Comparison of ENCODE assay signal across 14 cellular contexts in the genomic region with DNA sequence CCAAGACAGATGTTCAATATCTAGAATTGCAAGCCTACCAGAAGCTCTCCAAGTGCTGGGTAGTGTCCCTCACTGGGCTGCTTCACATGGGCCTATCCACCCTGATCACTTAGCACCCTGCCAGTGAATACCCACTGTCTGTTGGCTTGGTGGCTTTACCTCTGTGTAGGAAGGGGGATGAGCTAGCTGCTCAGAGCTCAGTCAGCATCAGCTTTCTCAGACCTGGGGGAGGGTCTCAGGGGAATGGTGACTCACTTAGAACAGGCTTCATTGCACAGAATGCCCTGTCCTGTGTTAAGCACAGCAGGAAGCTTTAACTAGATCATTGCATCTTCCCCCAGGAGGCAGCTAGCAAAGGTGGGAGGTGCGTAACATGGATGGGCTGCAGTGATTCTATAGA.
DNase-seq lines count a peak whose midpoint lies in the region; ATAC-seq and TF ChIP-seq lines count a peak whose summit lies in the region.
"Had no signal": no experiment of that assay in that cellular context is flagged by ENCODE, and none has a peak within 500 bp of the region (broad histone marks: within the 10 kb centered on the region; RNA-seq: fewer than 3 reads in every experiment).

No MANE protein-coding gene starts in this region.

- H3K36me3 ChIP-seq in HUES6 (ENCODE audit: control insufficient read depth, insufficient read depth, low read length): no peaks in the 10 kb centered on the region
- H3K36me3 ChIP-seq: spleen had no signal

- DNase-seq in natural killer cell treated with Interleukin-12 subunit alpha and Interleukin-12 subunit beta and Interleukin-15 and Interleukin-18, amount 100 ng/mL, for 72 hours (ENCODE audit: low spot score): no peak
- DNase-seq in natural killer cell: no peak
- peak; percentile 89 for DNase-seq in fibroblast of mammary gland (ENCODE audit: low read depth)
- DNase-seq in stimulated activated naive B cell treated with anti-CD40 and anti-IgM and Interleukin-4, amounts not matched to agents 10 μg/mL and 1 μg/mL and 100 μg/mL, for 72 hours: peak; percentile 56
- DNase-seq in activated naive CD4-positive, alpha-beta T cell treated with anti-CD3 and anti-CD28 coated beads for 36 hours: no peak
- DNase-seq in NK-92 treated with Interleukin-12 subunit alpha and Interleukin-12 subunit beta, amount 100 ng/mL, for 24 hours (lab: John Stamatoyannopoulos, UW): no peak
- no peak for DNase-seq in T-helper 1 cell
- DNase-seq: DMS79 treated with DMSO at 0.1 percent for 48 hours; HCEC 1CT; NCI-H187; spleen; stimulated activated CD8-positive, alpha-beta memory T cell treated with anti-CD3 and anti-CD28 coated beads, Interleukin-4, amount 100 ng/mL, for 48 hours had no signal

- H3K9me3 Mint-ChIP-seq in natural killer cell treated with Interleukin-12 subunit alpha and Interleukin-12 subunit beta and Interleukin-15 and Interleukin-18, amount 100 ng/mL, for 72 hours: no peaks in the 10 kb centered on the region
- H3K9me3 Mint-ChIP-seq in natural killer cell: no peaks in the 10 kb centered on the region
- no peaks in the 10 kb centered on the region for H3K9me3 Mint-ChIP-seq in stimulated activated naive B cell treated with anti-CD40 and anti-IgM and Interleukin-4, amounts not matched to agents 10 μg/mL and 1 μg/mL and 100 μg/mL, for 72 hours
- no peaks in the 10 kb centered on the region for H3K9me3 Mint-ChIP-seq in activated naive CD4-positive, alpha-beta T cell treated with anti-CD3 and anti-CD28 coated beads for 36 hours
- H3K9me3 Mint-ChIP-seq: T-helper 1 cell treated with Interleukin-12 subunit alpha and Interleukin-12 subunit beta and Interleukin-4 antibody, amounts not matched to agents 30 μg/mL and 1 μg/mL, for 36 hours had no signal

- CTCF ChIA-PET in activated naive CD4-positive, alpha-beta T cell treated with anti-CD3 and anti-CD28 coated beads for 36 hours (lab: Charles Lee): interaction anchor here (2.0 kb wide), 1 partner anchor 8 kb away, joined by 7 read pairs; no protein-coding TSS in a partner anchor

- no peaks in the 10 kb centered on the region for H3K27me3 ChIP-seq in HUES6 (ENCODE audit: control insufficient read depth, insufficient read depth, low read length)
- H3K27me3 ChIP-seq: spleen had no signal

- peak overlapping the region; percentile 5; the same call in 1 of the 2 replicates for H3K27ac ChIP-seq in HUES6 (ENCODE audit: low read depth, low read length)
- H3K27ac ChIP-seq: spleen had no signal

- H3K9ac ChIP-seq in HUES6 (ENCODE audit: low read length): no peak overlapping the region

- peaks cover 0 to 2% of the 10 kb centered on the region in 2 donors for H3K27me3 Mint-ChIP-seq in natural killer cell treated with Interleukin-12 subunit alpha and Interleukin-12 subunit beta and Interleukin-15 and Interleukin-18, amount 100 ng/mL, for 72 hours
- H3K27me3 Mint-ChIP-seq in natural killer cell (ENCODE audit: low read depth in 2 of 2): no peaks in the 10 kb centered on the region
- peaks cover 3 to 6% of the 10 kb centered on the region in 2 donors for H3K27me3 Mint-ChIP-seq in stimulated activated naive B cell treated with anti-CD40 and anti-IgM and Interleukin-4, amounts not matched to agents 10 μg/mL and 1 μg/mL and 100 μg/mL, for 72 hours
- H3K27me3 Mint-ChIP-seq in activated naive CD4-positive, alpha-beta T cell treated with anti-CD3 and anti-CD28 coated beads for 36 hours (ENCODE audit: low read depth): no peaks in the 10 kb centered on the region

- H3K4me1 ChIP-seq in HUES6 (ENCODE audit: control insufficient read depth, insufficient read depth, low read length): peaks cover 43% of the 10 kb centered on the region
- H3K4me1 ChIP-seq: spleen had no signal

- TF ChIP-seq CTCF in natural killer cell (IDR thresholded peaks at IDR 0.05) (no peak), fibroblast of mammary gland (conservative IDR thresholded peaks at IDR 0.05; ENCODE audit: control insufficient read depth, insufficient read depth, low read depth, low read length) (no peak)

- peak; percentile 15 to 56 for ATAC-seq in natural killer cell treated with Interleukin-12 subunit alpha and Interleukin-12 subunit beta and Interleukin-15 and Interleukin-18, amount 100 ng/mL, for 72 hours
- ATAC-seq in natural killer cell: no peak
- ATAC-seq in stimulated activated naive B cell treated with anti-CD40 and anti-IgM and Interleukin-4, amounts not matched to agents 10 μg/mL and 1 μg/mL and 100 μg/mL, for 72 hours (replicated peaks): peak; percentile 93 to 94

- H3K4me3 ChIP-seq in HUES6 (ENCODE audit: low read depth, low read length) (peak overlapping the region; percentile 7; the same call in 1 of the 2 replicates), fibroblast of mammary gland (ENCODE audit: control insufficient read depth, low read depth, low read length) (no peak overlapping the region)
- H3K4me3 ChIP-seq: spleen had no signal

- intact Hi-C loops in natural killer cell (cut with micrococcal nuclease): no loop called here
- intact Hi-C loops in activated naive CD4-positive, alpha-beta T cell treated with anti-CD3 and anti-CD28 coated beads for 36 hours (cut with micrococcal nuclease): no loop called here

- no peak overlapping the region for H3K4me3 Mint-ChIP-seq in natural killer cell treated with Interleukin-12 subunit alpha and Interleukin-12 subunit beta and Interleukin-15 and Interleukin-18, amount 100 ng/mL, for 72 hours
- no peak overlapping the region for H3K4me3 Mint-ChIP-seq in natural killer cell
- H3K4me3 Mint-ChIP-seq in stimulated activated naive B cell treated with anti-CD40 and anti-IgM and Interleukin-4, amounts not matched to agents 10 μg/mL and 1 μg/mL and 100 μg/mL, for 72 hours: peak overlapping the region; percentile 19 to 61
- H3K4me3 Mint-ChIP-seq in activated naive CD4-positive, alpha-beta T cell treated with anti-CD3 and anti-CD28 coated beads for 36 hours: no peak overlapping the region
- H3K4me3 Mint-ChIP-seq: T-helper 1 cell treated with Interleukin-12 subunit alpha and Interleukin-12 subunit beta and Interleukin-4 antibody, amounts not matched to agents 30 μg/mL and 1 μg/mL, for 36 hours had no signal

- H3K27ac Mint-ChIP-seq in natural killer cell treated with Interleukin-12 subunit alpha and Interleukin-12 subunit beta and Interleukin-15 and Interleukin-18, amount 100 ng/mL, for 72 hours: no peak overlapping the region
- no peak overlapping the region for H3K27ac Mint-ChIP-seq in natural killer cell
- H3K27ac Mint-ChIP-seq in stimulated activated naive B cell treated with anti-CD40 and anti-IgM and Interleukin-4, amounts not matched to agents 10 μg/mL and 1 μg/mL and 100 μg/mL, for 72 hours: peak overlapping the region; percentile 42
- H3K27ac Mint-ChIP-seq in activated naive CD4-positive, alpha-beta T cell treated with anti-CD3 and anti-CD28 coated beads for 36 hours: no peak overlapping the region
- H3K27ac Mint-ChIP-seq: T-helper 1 cell treated with Interleukin-12 subunit alpha and Interleukin-12 subunit beta and Interleukin-4 antibody, amounts not matched to agents 30 μg/mL and 1 μg/mL, for 36 hours had no signal

- no peaks in the 10 kb centered on the region for H3K36me3 Mint-ChIP-seq in natural killer cell treated with Interleukin-12 subunit alpha and Interleukin-12 subunit beta and Interleukin-15 and Interleukin-18, amount 100 ng/mL, for 72 hours
- no peaks in the 10 kb centered on the region for H3K36me3 Mint-ChIP-seq in natural killer cell
- H3K36me3 Mint-ChIP-seq in stimulated activated naive B cell treated with anti-CD40 and anti-IgM and Interleukin-4, amounts not matched to agents 10 μg/mL and 1 μg/mL and 100 μg/mL, for 72 hours: no peaks in the 10 kb centered on the region
- H3K36me3 Mint-ChIP-seq in activated naive CD4-positive, alpha-beta T cell treated with anti-CD3 and anti-CD28 coated beads for 36 hours (ENCODE audit: low read depth): no peaks in the 10 kb centered on the region

- H3K4me1 Mint-ChIP-seq in natural killer cell treated with Interleukin-12 subunit alpha and Interleukin-12 subunit beta and Interleukin-15 and Interleukin-18, amount 100 ng/mL, for 72 hours (ENCODE audit: low read depth in 2 of 2): peaks cover 0 to 3% of the 10 kb centered on the region in 2 donors
- no peaks in the 10 kb centered on the region for H3K4me1 Mint-ChIP-seq in natural killer cell
- peaks cover 25 to 32% of the 10 kb centered on the region in 2 donors for H3K4me1 Mint-ChIP-seq in stimulated activated naive B cell treated with anti-CD40 and anti-IgM and Interleukin-4, amounts not matched to agents 10 μg/mL and 1 μg/mL and 100 μg/mL, for 72 hours
- H3K4me1 Mint-ChIP-seq in activated naive CD4-positive, alpha-beta T cell treated with anti-CD3 and anti-CD28 coated beads for 36 hours (ENCODE audit: low read depth): peaks cover 4% of the 10 kb centered on the region

- H3K9me3 ChIP-seq in HUES6 (ENCODE audit: control insufficient read depth, insufficient read depth, low read depth, low read length): no peaks in the 10 kb centered on the region
- H3K9me3 ChIP-seq: spleen had no signal

Comparison
In these comparisons a context has a peak if more than half of its experiments do, and no peak if none do; other contexts are left out.
1. ATAC-seq: peak in natural killer cell treated with Interleukin-12 subunit alpha and Interleukin-12 subunit beta and Interleukin-15 and Interleukin-18, amount 100 ng/mL, for 72 hours (2 of 2) and stimulated activated naive B cell treated with anti-CD40 and anti-IgM and Interleukin-4, amounts not matched to agents 10 μg/mL and 1 μg/mL and 100 μg/mL, for 72 hours (2 of 2); none in natural killer cell (0 of 3).
2. DNase-seq: peak in fibroblast of mammary gland (single experiment) and stimulated activated naive B cell treated with anti-CD40 and anti-IgM and Interleukin-4, amounts not matched to agents 10 μg/mL and 1 μg/mL and 100 μg/mL, for 72 hours (single experiment); none in natural killer cell treated with Interleukin-12 subunit alpha and Interleukin-12 subunit beta and Interleukin-15 and Interleukin-18, amount 100 ng/mL, for 72 hours (single experiment), natural killer cell (single experiment), activated naive CD4-positive, alpha-beta T cell treated with anti-CD3 and anti-CD28 coated beads for 36 hours (single experiment), NK-92 treated with Interleukin-12 subunit alpha and Interleukin-12 subunit beta, amount 100 ng/mL, for 24 hours (single experiment) and T-helper 1 cell (0 of 5).
3. H3K4me3 Mint-ChIP-seq: peak in stimulated activated naive B cell treated with anti-CD40 and anti-IgM and Interleukin-4, amounts not matched to agents 10 μg/mL and 1 μg/mL and 100 μg/mL, for 72 hours (2 of 2); none in natural killer cell treated with Interleukin-12 subunit alpha and Interleukin-12 subunit beta and Interleukin-15 and Interleukin-18, amount 100 ng/mL, for 72 hours (single experiment), natural killer cell (single experiment) and activated naive CD4-positive, alpha-beta T cell treated with anti-CD3 and anti-CD28 coated beads for 36 hours (single experiment).